In genomic region chr6:83431545-83432165, GRCh38 we compare ENCODE assay signal across 9 cellular contexts. TPM values are rescaled to one million over a fixed set of nuclear protein-coding genes. Genes with fewer than 3 reads are reported as not detected.
A peak's percentile ranks its signal among the peaks of the same experiment; 100 is the strongest.
DNase-seq lines count a peak whose midpoint lies in the region; ATAC-seq, FAIRE-seq and TF ChIP-seq lines count a peak whose summit lies in the region.
"Had no signal": no experiment of that assay in that cellular context is flagged by ENCODE, and none has a peak within 500 bp of the region (broad histone marks: within the 10 kb centered on the region; RNA-seq: fewer than 3 reads in every experiment).

No MANE protein-coding gene starts in this region.

- H3K27ac ChIP-seq in CD8-positive, alpha-beta T cell (ENCODE audit: low read depth, low read length), result no peak overlapping the region
- H3K27ac ChIP-seq in SK-N-MC (peak overlapping the region; percentile 39), pancreas (peak overlapping the region; percentile 39 to 71 (median 56))

- H3K4me3 Mint-ChIP-seq in CD8-positive, alpha-beta T cell, result peak overlapping the region; percentile 65
- no peak overlapping the region for H3K4me3 Mint-ChIP-seq in activated CD8-positive, alpha-beta T cell treated with anti-CD3 and anti-CD28 coated beads, Interleukin-2, amount 10 ng/mL, durations not matched to agents 7 days and 5 days
- H3K4me3 Mint-ChIP-seq in activated CD4-positive, alpha-beta T cell treated with anti-CD3 and anti-CD28 coated beads for 36 hours, result no peak overlapping the region
- H3K4me3 Mint-ChIP-seq: stimulated activated naive CD8-positive, alpha-beta T cell treated with anti-CD3 and anti-CD28 coated beads, Interleukin-15, Interleukin-2, amounts not matched to agents 100 ng/mL and 50 ng/mL, for 24 hours had no signal

- no peaks in the 10 kb centered on the region for H3K4me1 Mint-ChIP-seq in CD8-positive, alpha-beta T cell (ENCODE audit: low read depth)
- H3K4me1 Mint-ChIP-seq in activated CD8-positive, alpha-beta T cell treated with anti-CD3 and anti-CD28 coated beads, Interleukin-2, amount 10 ng/mL, durations not matched to agents 7 days and 5 days (ENCODE audit: low read depth), result no peaks in the 10 kb centered on the region
- no peaks in the 10 kb centered on the region for H3K4me1 Mint-ChIP-seq in activated CD4-positive, alpha-beta T cell treated with anti-CD3 and anti-CD28 coated beads for 36 hours

- no peak for TF ChIP-seq CTCF in CD8-positive, alpha-beta T cell (IDR thresholded peaks at IDR 0.05)
- TF ChIP-seq CTCF in fibroblast of villous mesenchyme (IDR thresholded peaks at IDR 0.05; ENCODE audit: insufficient read depth, low read depth, low read length) (no peak), pancreas (IDR thresholded peaks at IDR 0.05) (no peak)

- H3K27me3 ChIP-seq in CD8-positive, alpha-beta T cell (ENCODE audit: insufficient read depth, low read length), result no peaks in the 10 kb centered on the region
- no peaks in the 10 kb centered on the region for H3K27me3 ChIP-seq in pancreas

- CTCF ChIA-PET in CD8-positive, alpha-beta T cell (lab: Charles Lee), result no interaction called here
- CTCF ChIA-PET in activated CD8-positive, alpha-beta T cell treated with anti-CD3 and anti-CD28 coated beads, Interleukin-2, amount 10 ng/mL, durations not matched to agents 7 days and 5 days (lab: Charles Lee), result no interaction called here
- CTCF ChIA-PET in activated CD4-positive, alpha-beta T cell treated with anti-CD3 and anti-CD28 coated beads for 36 hours (lab: Charles Lee), result no interaction called here

- WGBS in pancreas, 2 donors, result 41 to 50% methylated on average over 19 of the region's 19 CpGs

- H3K9me3 ChIP-seq in CD8-positive, alpha-beta T cell (ENCODE audit: low read length), result no peaks in the 10 kb centered on the region
- H3K9me3 ChIP-seq in SK-N-MC (ENCODE audit: low read depth, low read length), result no peaks in the 10 kb centered on the region
- H3K9me3 ChIP-seq in pancreas, result no peaks in the 10 kb centered on the region

- peak overlapping the region; percentile 78 for H3K9ac ChIP-seq in SK-N-MC (ENCODE audit: insufficient read length)

- no peaks in the 10 kb centered on the region for H3K9me3 Mint-ChIP-seq in CD8-positive, alpha-beta T cell
- no peaks in the 10 kb centered on the region for H3K9me3 Mint-ChIP-seq in activated CD8-positive, alpha-beta T cell treated with anti-CD3 and anti-CD28 coated beads, Interleukin-2, amount 10 ng/mL, durations not matched to agents 7 days and 5 days (ENCODE audit: insufficient read depth)
- H3K9me3 Mint-ChIP-seq in activated CD4-positive, alpha-beta T cell treated with anti-CD3 and anti-CD28 coated beads for 36 hours (ENCODE audit: low read depth), result no peaks in the 10 kb centered on the region
- H3K9me3 Mint-ChIP-seq: stimulated activated naive CD8-positive, alpha-beta T cell treated with anti-CD3 and anti-CD28 coated beads, Interleukin-15, Interleukin-2, amounts not matched to agents 100 ng/mL and 50 ng/mL, for 24 hours had no signal

- intact Hi-C loops in CD8-positive, alpha-beta T cell (cut with DNase I, micrococcal nuclease), result no loop called here
- intact Hi-C loops in pancreas (cut with DNase I), result no loop called here
- intact Hi-C loops in activated CD4-positive, alpha-beta T cell treated with anti-CD3 and anti-CD28 coated beads for 36 hours (cut with DNase I, micrococcal nuclease), result no loop called here

- DNase-seq in CD8-positive, alpha-beta T cell, result no peak
- DNase-seq in SK-N-MC (ENCODE audit: low read depth, low spot score), result no peak
- DNase-seq in fibroblast of villous mesenchyme (ENCODE audit: low read depth), result no peak
- DNase-seq in pancreas, result peak in 4 of 6 donors; percentile 28 to 48 (median 43)
- DNase-seq in activated CD8-positive, alpha-beta T cell treated with anti-CD3 and anti-CD28 coated beads, Interleukin-2, amount 10 ng/mL, durations not matched to agents 7 days and 5 days, result no peak
- no peak for DNase-seq in activated CD4-positive, alpha-beta T cell treated with anti-CD3 and anti-CD28 coated beads for 36 hours
- no peak for DNase-seq in NCI-H2029 treated with DMSO at 0.1 percent for 48 hours (lab: John Stamatoyannopoulos, UW)
- DNase-seq in GOT3 (lab: John Stamatoyannopoulos, UW), result no peak

- peaks cover 25% of the 10 kb centered on the region for H3K27me3 Mint-ChIP-seq in CD8-positive, alpha-beta T cell (ENCODE audit: low read depth)
- H3K27me3 Mint-ChIP-seq in activated CD8-positive, alpha-beta T cell treated with anti-CD3 and anti-CD28 coated beads, Interleukin-2, amount 10 ng/mL, durations not matched to agents 7 days and 5 days (ENCODE audit: low read depth), result peaks cover 13% of the 10 kb centered on the region
- H3K27me3 Mint-ChIP-seq in activated CD4-positive, alpha-beta T cell treated with anti-CD3 and anti-CD28 coated beads for 36 hours, result peaks cover 25% of the 10 kb centered on the region

- no peaks in the 10 kb centered on the region for H3K36me3 Mint-ChIP-seq in CD8-positive, alpha-beta T cell
- no peaks in the 10 kb centered on the region for H3K36me3 Mint-ChIP-seq in activated CD8-positive, alpha-beta T cell treated with anti-CD3 and anti-CD28 coated beads, Interleukin-2, amount 10 ng/mL, durations not matched to agents 7 days and 5 days (ENCODE audit: low read depth)
- no peaks in the 10 kb centered on the region for H3K36me3 Mint-ChIP-seq in activated CD4-positive, alpha-beta T cell treated with anti-CD3 and anti-CD28 coated beads for 36 hours (ENCODE audit: low read depth)

- no peak overlapping the region for H3K4me3 ChIP-seq in CD8-positive, alpha-beta T cell (ENCODE audit: low read depth, low read length)
- H3K4me3 ChIP-seq in SK-N-MC (peak overlapping the region; percentile 75), fibroblast of villous mesenchyme (ENCODE audit: low read depth, low read length) (peak overlapping the region; percentile 66), pancreas (peak overlapping the region in 3 of 4 donors; percentile 47 to 71 (median 65))

- ATAC-seq in CD8-positive, alpha-beta T cell, result no peak
- peak; percentile 55 to 63 (median 58) for ATAC-seq in pancreas
- ATAC-seq in activated CD8-positive, alpha-beta T cell treated with anti-CD3 and anti-CD28 coated beads, Interleukin-2, amount 10 ng/mL, durations not matched to agents 7 days and 5 days, result no peak
- ATAC-seq in activated CD4-positive, alpha-beta T cell treated with anti-CD3 and anti-CD28 coated beads for 36 hours, result no peak

- no peak for FAIRE-seq in pancreas (lab: Jason Lieb, UNC)

- no peaks in the 10 kb centered on the region for H3K4me1 ChIP-seq in CD8-positive, alpha-beta T cell (ENCODE audit: insufficient read depth, low read length)
- H3K4me1 ChIP-seq in pancreas, result peaks cover 0 to 5% (median 0%) of the 10 kb centered on the region in 3 donors

- H3K36me3 ChIP-seq in CD8-positive, alpha-beta T cell (ENCODE audit: insufficient read depth, low read length), result no peaks in the 10 kb centered on the region
- no peaks in the 10 kb centered on the region for H3K36me3 ChIP-seq in SK-N-MC (ENCODE audit: insufficient read depth, low read length)
- no peaks in the 10 kb centered on the region for H3K36me3 ChIP-seq in pancreas

- H3K27ac Mint-ChIP-seq in CD8-positive, alpha-beta T cell, result no peak overlapping the region
- no peak overlapping the region for H3K27ac Mint-ChIP-seq in activated CD8-positive, alpha-beta T cell treated with anti-CD3 and anti-CD28 coated beads, Interleukin-2, amount 10 ng/mL, durations not matched to agents 7 days and 5 days
- no peak overlapping the region for H3K27ac Mint-ChIP-seq in activated CD4-positive, alpha-beta T cell treated with anti-CD3 and anti-CD28 coated beads for 36 hours
- H3K27ac Mint-ChIP-seq: stimulated activated naive CD8-positive, alpha-beta T cell treated with anti-CD3 and anti-CD28 coated beads, Interleukin-15, Interleukin-2, amounts not matched to agents 100 ng/mL and 50 ng/mL, for 24 hours had no signal

- POLR2A ChIA-PET in CD8-positive, alpha-beta T cell (lab: Charles Lee), result no interaction called here
- POLR2A ChIA-PET in activated CD8-positive, alpha-beta T cell treated with anti-CD3 and anti-CD28 coated beads, Interleukin-2, amount 10 ng/mL, durations not matched to agents 7 days and 5 days (lab: Charles Lee), result no interaction called here
- POLR2A ChIA-PET in activated CD4-positive, alpha-beta T cell treated with anti-CD3 and anti-CD28 coated beads for 36 hours (lab: Charles Lee), result no interaction called here

RNA-seq across cellular contexts. Expression of gene ME1, which starts 0.8 kb away (rescaled TPM):
- 1 to 10 TPM in 1 of 2 experiments, under 1 TPM in 1; 0.73 to 1.3 TPM for total RNA-seq in CD8-positive, alpha-beta T cell
- 28.7 and 39.7 TPM in 2 replicates for total RNA-seq in fibroblast of villous mesenchyme
- 1 to 10 TPM; 1.5 to 4.6 (median 3.2) TPM for total RNA-seq in pancreas
- 1 to 10 TPM; 2.1 to 3.1 TPM for polyA plus RNA-seq in pancreas
- total RNA-seq in activated CD8-positive, alpha-beta T cell treated with anti-CD3 and anti-CD28 coated beads, Interleukin-2, amount 10 ng/mL, durations not matched to agents 7 days and 5 days, result under 1 TPM in 1 of 2 experiments, not detected in 1; 0.08 TPM
- under 1 TPM; 0.05 TPM for total RNA-seq in activated CD4-positive, alpha-beta T cell treated with anti-CD3 and anti-CD28 coated beads for 36 hours

Comparison
In these comparisons a context has a peak if more than half of its experiments do, and no peak if none do; other contexts are left out.
1. ATAC-seq: peak in pancreas (4 of 4); none in CD8-positive, alpha-beta T cell (single experiment), activated CD8-positive, alpha-beta T cell treated with anti-CD3 and anti-CD28 coated beads, Interleukin-2, amount 10 ng/mL, durations not matched to agents 7 days and 5 days (single experiment) and activated CD4-positive, alpha-beta T cell treated with anti-CD3 and anti-CD28 coated beads for 36 hours (single experiment).
2. DNase-seq: peak in pancreas (4 of 6); none in CD8-positive, alpha-beta T cell (0 of 7), SK-N-MC (single experiment), fibroblast of villous mesenchyme (single experiment), activated CD8-positive, alpha-beta T cell treated with anti-CD3 and anti-CD28 coated beads, Interleukin-2, amount 10 ng/mL, durations not matched to agents 7 days and 5 days (single experiment), activated CD4-positive, alpha-beta T cell treated with anti-CD3 and anti-CD28 coated beads for 36 hours (single experiment), NCI-H2029 treated with DMSO at 0.1 percent for 48 hours (single experiment) and GOT3 (single experiment).